9 cellular contexts compared by ENCODE assay signal in the genomic region with DNA sequence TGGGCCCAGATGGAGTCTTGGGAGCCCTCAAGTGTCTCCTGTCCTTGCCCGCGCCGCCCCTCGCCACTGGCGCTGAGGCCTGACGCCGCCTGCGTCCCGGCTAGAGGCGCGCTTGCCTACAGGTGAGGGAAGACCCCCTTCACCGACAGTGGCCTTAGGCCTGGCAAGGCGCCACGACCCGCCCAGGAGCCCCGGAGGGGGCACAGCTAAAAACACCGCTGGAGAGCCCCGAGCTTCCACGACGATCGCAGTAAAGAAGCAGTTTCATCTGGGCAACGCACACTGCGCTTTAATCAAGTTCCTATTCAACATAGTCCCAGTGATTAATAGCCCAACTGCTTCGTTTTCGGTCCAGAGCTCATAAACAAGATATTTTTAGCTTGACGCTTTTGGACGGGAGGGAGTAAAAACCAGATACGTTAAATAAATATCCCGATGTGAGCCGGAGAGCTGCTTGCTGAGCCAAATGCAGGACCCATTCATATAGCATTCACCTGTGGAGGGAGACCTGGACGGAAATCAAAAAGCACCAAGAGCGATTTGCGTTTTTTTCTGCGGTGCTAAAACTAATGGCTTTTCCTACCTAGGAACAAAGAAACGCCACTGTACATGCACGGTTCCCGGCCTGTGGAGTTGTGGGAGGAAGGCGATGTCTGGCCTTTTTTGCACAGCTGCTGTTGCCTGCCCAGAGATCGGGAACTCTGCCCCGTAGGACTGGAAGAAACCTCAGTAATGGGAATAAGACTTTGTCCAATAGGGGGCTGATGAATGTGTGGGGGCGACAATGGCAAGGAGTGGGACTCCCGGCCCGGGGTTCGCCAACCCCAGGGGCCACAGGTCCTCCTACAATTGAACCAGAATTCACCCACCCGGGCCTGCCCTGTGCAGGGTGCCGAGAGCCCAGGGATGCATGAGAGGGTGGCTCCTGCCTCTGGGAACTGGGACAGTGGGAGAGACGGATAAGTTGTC. TPM values are rescaled to one million over a fixed set of nuclear protein-coding genes. Genes with fewer than 3 reads are reported as not detected.
DNase-seq lines count a peak whose midpoint lies in the region; ATAC-seq, FAIRE-seq and TF ChIP-seq lines count a peak whose summit lies in the region.
"Had no signal": no experiment of that assay in that cellular context is flagged by ENCODE, and none has a peak within 500 bp of the region (broad histone marks: within the 10 kb centered on the region; RNA-seq: fewer than 3 reads in every experiment).

No MANE protein-coding gene starts in this region.

- no peak overlapping the region for H3K27ac ChIP-seq in endothelial cell of umbilical vein (ENCODE audit: insufficient read depth, low read depth, low read length)
- peak overlapping the region; percentile 87 to 93 for H3K27ac ChIP-seq in uterus
- no peak overlapping the region for H3K27ac ChIP-seq in WERI-Rb-1

- no peaks in the 10 kb centered on the region for H3K36me3 Mint-ChIP-seq in activated naive CD8-positive, alpha-beta T cell
- no peaks in the 10 kb centered on the region for H3K36me3 Mint-ChIP-seq in activated naive CD8-positive, alpha-beta T cell treated with anti-CD3 and anti-CD28 coated beads for 36 hours

- H3K4me3 ChIP-seq in endothelial cell of umbilical vein (replicated peaks in 1 of 3; ENCODE audit: insufficient read depth in 1 of 3, low read depth in 1 of 3, low read length in 3 of 3): no peak overlapping the region
- no peak overlapping the region for H3K4me3 ChIP-seq in mucosa of stomach (ENCODE audit: low read length)
- peak overlapping the region; percentile 72 to 75 for H3K4me3 ChIP-seq in uterus
- no peak overlapping the region for H3K4me3 ChIP-seq in WERI-Rb-1 (ENCODE audit: low read depth, low read length)

- H4K20me1 ChIP-seq in endothelial cell of umbilical vein (replicated peaks; ENCODE audit: control insufficient read depth, extremely low read depth, insufficient read depth, low read length): no peaks in the 10 kb centered on the region

- peaks cover 2% of the 10 kb centered on the region for H3K4me1 Mint-ChIP-seq in activated naive CD8-positive, alpha-beta T cell (ENCODE audit: low read depth)
- no peaks in the 10 kb centered on the region for H3K4me1 Mint-ChIP-seq in activated naive CD8-positive, alpha-beta T cell treated with anti-CD3 and anti-CD28 coated beads for 36 hours

- H3K9me1 ChIP-seq in endothelial cell of umbilical vein (replicated peaks; ENCODE audit: control insufficient read depth, extremely low read depth, insufficient read depth, low read length): no peaks in the 10 kb centered on the region

- dilution Hi-C loops in endothelial cell of umbilical vein (cut with MboI; ENCODE audit: extremely low pct_ligation_motif_present, low sequenced_read_pairs): no loop called here

- BruUV-seq in endothelial cell of umbilical vein (replicated peaks; lab: Mats Ljungman, UMichigan): no TSS peak

- H3K4me1 ChIP-seq in endothelial cell of umbilical vein (ENCODE audit: control insufficient read depth, extremely low read depth, insufficient read depth, low read length) (peaks cover 9% of the 10 kb centered on the region), mucosa of stomach (ENCODE audit: control insufficient read depth, insufficient read depth, low read length) (peaks cover 55% of the 10 kb centered on the region), uterus (peaks cover 0 to 13% of the 10 kb centered on the region in 2 donors)

- H3K4me2 ChIP-seq in endothelial cell of umbilical vein (ENCODE audit: insufficient read depth, low read length): no peak overlapping the region

- peak overlapping the region; percentile 17 for H3K4me3 Mint-ChIP-seq in activated naive CD8-positive, alpha-beta T cell
- H3K4me3 Mint-ChIP-seq in activated naive CD8-positive, alpha-beta T cell treated with anti-CD3 and anti-CD28 coated beads for 36 hours: no peak overlapping the region

- H3K9ac ChIP-seq in endothelial cell of umbilical vein (replicated peaks; ENCODE audit: extremely low read depth, insufficient read depth, low read length) (no peak overlapping the region), mucosa of stomach (ENCODE audit: low read length) (peak overlapping the region; percentile 73)

- TF ChIP-seq POLR2A in endothelial cell of umbilical vein (IDR thresholded peaks at IDR 0.05; ENCODE audit: low read depth, low read length) (no peak), uterus (IDR thresholded peaks at IDR 0.05) (no peak)

- TF ChIP-seq CTCF in endothelial cell of umbilical vein (IDR thresholded peaks at IDR 0.05; ENCODE audit: extremely low read depth in 1 of 2, insufficient read depth in 1 of 2, low read depth in 1 of 2, low read length in 2 of 2): no peak
- TF ChIP-seq CTCF in uterus (IDR thresholded peaks at IDR 0.05): no peak
- no peak for TF ChIP-seq CTCF in WERI-Rb-1 (IDR thresholded peaks at IDR 0.05; ENCODE audit: low read depth, low read length)

- H3K9me3 ChIP-seq in endothelial cell of umbilical vein (replicated peaks; ENCODE audit: control insufficient read depth, insufficient read depth, low read length) (no peaks in the 10 kb centered on the region), mucosa of stomach (ENCODE audit: control insufficient read depth, low read length) (no peaks in the 10 kb centered on the region), uterus (no peaks in the 10 kb centered on the region), WERI-Rb-1 (ENCODE audit: severe bottlenecking) (no peaks in the 10 kb centered on the region)

- no peak for DNase-seq in activated naive CD8-positive, alpha-beta T cell treated with anti-CD3 and anti-CD28 coated beads for 36 hours
- no peak for DNase-seq in endothelial cell of umbilical vein (ENCODE audit: low read depth, low spot score)
- peak in 1 of 2 donors; percentile 54 for DNase-seq in uterus
- no peak for DNase-seq in DMS 273 (lab: John Stamatoyannopoulos, UW; ENCODE audit: unreplicated experiment)
- no peak for DNase-seq in WERI-Rb-1
- DNase-seq: stimulated activated naive CD4-positive, alpha-beta T cell treated with Interleukin-2 at 50 U/mL for 16 hours had no signal

- H3K79me2 ChIP-seq in endothelial cell of umbilical vein (ENCODE audit: control insufficient read depth, insufficient read depth, low read length): no peaks in the 10 kb centered on the region

- no peak for ATAC-seq in GM18502 (IDR thresholded peaks at IDR 0.05; ENCODE audit: poor library complexity, unreplicated experiment)

- intact Hi-C loops in endothelial cell of umbilical vein (cut with micrococcal nuclease) (loop anchor here (2.0 to 5.0 kb wide), 2 partner anchors 69 to 93 kb away; no protein-coding TSS in a partner anchor), uterus (cut with DNase I; ENCODE audit: low total_unique reads) (no loop called here)

- no peaks in the 10 kb centered on the region for H3K36me3 ChIP-seq in endothelial cell of umbilical vein (ENCODE audit: control insufficient read depth in 2 of 2, extremely low read depth in 1 of 2, insufficient read depth in 2 of 2, low read length in 2 of 2)
- no peaks in the 10 kb centered on the region for H3K36me3 ChIP-seq in mucosa of stomach (ENCODE audit: control insufficient read depth, insufficient read depth, low read length)
- H3K36me3 ChIP-seq in uterus: no peaks in the 10 kb centered on the region
- H3K36me3 ChIP-seq in WERI-Rb-1: no peaks in the 10 kb centered on the region

- no peak for FAIRE-seq in endothelial cell of umbilical vein (lab: Jason Lieb, UNC)

- peaks cover 25 to 46% of the 10 kb centered on the region in 2 experiments for H3K27me3 ChIP-seq in endothelial cell of umbilical vein (ENCODE audit: control insufficient read depth in 2 of 2, insufficient read depth in 2 of 2, low read length in 2 of 2)
- H3K27me3 ChIP-seq in mucosa of stomach (ENCODE audit: control insufficient read depth, insufficient read depth, low read length): peaks cover 4% of the 10 kb centered on the region
- no peaks in the 10 kb centered on the region for H3K27me3 ChIP-seq in uterus
- H3K27me3 ChIP-seq in WERI-Rb-1 (ENCODE audit: insufficient read depth, low read depth, severe bottlenecking): peaks cover 9% of the 10 kb centered on the region

- H3K27me3 Mint-ChIP-seq in activated naive CD8-positive, alpha-beta T cell: peaks cover 13% of the 10 kb centered on the region
- H3K27me3 Mint-ChIP-seq in activated naive CD8-positive, alpha-beta T cell treated with anti-CD3 and anti-CD28 coated beads for 36 hours: peaks cover 65% of the 10 kb centered on the region

- CTCF ChIA-PET in endothelial cell of umbilical vein (lab: Charles Lee): interaction anchor here (0.9 to 2.2 kb wide), 7 partner anchors 12 to 112 kb away, joined by 3 to 13 read pairs (median 7); a partner anchor contains a TSS

- H2AFZ ChIP-seq in endothelial cell of umbilical vein (ENCODE audit: low read depth, low read length): no peak overlapping the region

- no peak overlapping the region for H3K27ac Mint-ChIP-seq in activated naive CD8-positive, alpha-beta T cell
- H3K27ac Mint-ChIP-seq in activated naive CD8-positive, alpha-beta T cell treated with anti-CD3 and anti-CD28 coated beads for 36 hours: no peak overlapping the region

- POLR2A ChIA-PET in endothelial cell of umbilical vein (lab: Charles Lee): no interaction called here

- no peaks in the 10 kb centered on the region for H3K9me3 Mint-ChIP-seq in activated naive CD8-positive, alpha-beta T cell (ENCODE audit: low read depth)
- no peaks in the 10 kb centered on the region for H3K9me3 Mint-ChIP-seq in activated naive CD8-positive, alpha-beta T cell treated with anti-CD3 and anti-CD28 coated beads for 36 hours

TF ChIP-seq in endothelial cell of umbilical vein, 7 proteins besides CTCF, POLR2A, EP300 and RAD21:
- TF ChIP-seq GATA2 (IDR thresholded peaks at IDR 0.05; ENCODE audit: insufficient read depth, insufficient read length, low read depth, low read length): no peak
- peak; percentile 84 for TF ChIP-seq EZH2 (IDR thresholded peaks at IDR 0.05; ENCODE audit: borderline replicate concordance, low read depth, low read length, severe bottlenecking)
TF ChIP-seq in endothelial cell of umbilical vein: peak in this region for 1.

RNA-seq across cellular contexts. Expression of a gene that starts 1.7 kb away (rescaled TPM):
- under 1 TPM; 0.26 to 0.35 TPM for total RNA-seq in activated naive CD8-positive, alpha-beta T cell treated with anti-CD3 and anti-CD28 coated beads for 36 hours
- total RNA-seq in endothelial cell of umbilical vein: not detected in 2 replicates
- polyA plus RNA-seq in endothelial cell of umbilical vein: 0.05 and 0.06 TPM in 2 replicates
- polyA plus RNA-seq in endothelial cell of umbilical vein (2011; cell fraction: cytosol; rRNA removed): 0.04 TPM in 2 replicates
- not detected in 2 replicates for polyA plus RNA-seq in endothelial cell of umbilical vein (2011; cell fraction: nucleus; rRNA removed)
- not detected in 2 replicates for polyA plus RNA-seq in endothelial cell of umbilical vein (2012)
- polyA minus RNA-seq in endothelial cell of umbilical vein: 0.11 TPM in 1 of 2 replicates, not detected in the other
- 6.9 TPM for polyA minus RNA-seq in endothelial cell of umbilical vein (2011; cell fraction: cytosol; rRNA and poly(A)+ RNA removed)
- not detected in 2 replicates for polyA minus RNA-seq in endothelial cell of umbilical vein (2011; cell fraction: nucleus; rRNA and poly(A)+ RNA removed)
- total RNA-seq in uterus: 1 to 10 TPM; 1.3 to 9.1 (median 5.0) TPM

Comparison
In these comparisons a context has a peak if more than half of its experiments do, and no peak if none do; other contexts are left out.
1. H3K27ac ChIP-seq: peak in uterus (2 of 2); none in endothelial cell of umbilical vein (single experiment) and WERI-Rb-1 (single experiment).
2. H3K4me3 ChIP-seq: peak in uterus (2 of 2); none in endothelial cell of umbilical vein (0 of 3), mucosa of stomach (single experiment) and WERI-Rb-1 (single experiment).